20 cellular contexts compared by ENCODE assay signal in genomic region chr16:20844054-20844453, GRCh38. TPM values are rescaled to one million over a fixed set of nuclear protein-coding genes. Genes with fewer than 3 reads are reported as not detected.
A peak's percentile ranks its signal among the peaks of the same experiment; 100 is the strongest.
DNase-seq lines count a peak whose midpoint lies in the region; ATAC-seq and TF ChIP-seq lines count a peak whose summit lies in the region.
"Had no signal": no experiment of that assay in that cellular context is flagged by ENCODE, and none has a peak within 500 bp of the region (broad histone marks: within the 10 kb centered on the region; RNA-seq: fewer than 3 reads in every experiment).

No MANE protein-coding gene starts in this region.

- H3K9me3 ChIP-seq in CD4-positive, CD25-positive, alpha-beta regulatory T cell (ENCODE audit: control insufficient read depth in 2 of 2, low read length in 2 of 2): no peaks in the 10 kb centered on the region
- no peaks in the 10 kb centered on the region for H3K9me3 ChIP-seq in CD8-positive, alpha-beta memory T cell (ENCODE audit: low read length)
- no peaks in the 10 kb centered on the region for H3K9me3 ChIP-seq in transverse colon
- H3K9me3 ChIP-seq: lower lobe of right lung, ovary, sigmoid colon had no signal

- H3K27me3 Mint-ChIP-seq in CD4-positive, CD25-positive, alpha-beta regulatory T cell: no peaks in the 10 kb centered on the region
- H3K27me3 Mint-ChIP-seq in CD8-positive, alpha-beta memory T cell: no peaks in the 10 kb centered on the region
- no peaks in the 10 kb centered on the region for H3K27me3 Mint-ChIP-seq in activated CD8-positive, alpha-beta T cell treated with anti-CD3 and anti-CD28 coated beads, Interleukin-2, amount 10 ng/mL, durations not matched to agents 7 days and 5 days (ENCODE audit: low read depth)
- H3K27me3 Mint-ChIP-seq: brain had no signal

- H3K4me3 Mint-ChIP-seq in CD4-positive, CD25-positive, alpha-beta regulatory T cell: peak overlapping the region in 1 of 4 donors; percentile 18
- peak overlapping the region in 6 of 7 donors; percentile 36 to 67 (median 50) for H3K4me3 Mint-ChIP-seq in CD8-positive, alpha-beta memory T cell
- peak overlapping the region; percentile 1 for H3K4me3 Mint-ChIP-seq in activated CD8-positive, alpha-beta T cell treated with anti-CD3 and anti-CD28 coated beads, Interleukin-2, amount 10 ng/mL, durations not matched to agents 7 days and 5 days
- H3K4me3 Mint-ChIP-seq: brain had no signal

- H3K36me3 Mint-ChIP-seq in CD4-positive, CD25-positive, alpha-beta regulatory T cell: no peaks in the 10 kb centered on the region
- no peaks in the 10 kb centered on the region for H3K36me3 Mint-ChIP-seq in CD8-positive, alpha-beta memory T cell
- H3K36me3 Mint-ChIP-seq in activated CD8-positive, alpha-beta T cell treated with anti-CD3 and anti-CD28 coated beads, Interleukin-2, amount 10 ng/mL, durations not matched to agents 7 days and 5 days (ENCODE audit: low read depth): peaks cover 48% of the 10 kb centered on the region

- TF ChIP-seq CTCF in transverse colon (IDR thresholded peaks at IDR 0.05): no peak

- no peaks in the 10 kb centered on the region for H3K36me3 ChIP-seq in CD4-positive, CD25-positive, alpha-beta regulatory T cell (ENCODE audit: control insufficient read depth, insufficient read depth, low read length)
- H3K36me3 ChIP-seq in CD8-positive, alpha-beta memory T cell (ENCODE audit: insufficient read depth, low read length): no peaks in the 10 kb centered on the region
- peaks cover 2% of the 10 kb centered on the region for H3K36me3 ChIP-seq in mesendoderm (ENCODE audit: control insufficient read depth, insufficient read depth, low read length)
- no peaks in the 10 kb centered on the region for H3K36me3 ChIP-seq in transverse colon
- H3K36me3 ChIP-seq: lower lobe of right lung, ovary, sigmoid colon had no signal

- intact Hi-C loops in transverse colon (cut with DNase I; ENCODE audit: low total_unique reads): no loop called here

- no peaks in the 10 kb centered on the region for H3K27me3 ChIP-seq in CD4-positive, CD25-positive, alpha-beta regulatory T cell (ENCODE audit: control insufficient read depth, insufficient read depth, low read length)
- H3K27me3 ChIP-seq in CD8-positive, alpha-beta memory T cell (ENCODE audit: insufficient read depth, low read length, poor library complexity, severe bottlenecking): no peaks in the 10 kb centered on the region
- no peaks in the 10 kb centered on the region for H3K27me3 ChIP-seq in mesendoderm (ENCODE audit: insufficient read depth, low read length, poor library complexity)
- H3K27me3 ChIP-seq in transverse colon: no peaks in the 10 kb centered on the region
- H3K27me3 ChIP-seq: hepatocyte, ovary, sigmoid colon had no signal

- H4K5ac ChIP-seq in mesendoderm (ENCODE audit: low read length): no peak overlapping the region

- no peaks in the 10 kb centered on the region for H3K9me3 Mint-ChIP-seq in CD4-positive, CD25-positive, alpha-beta regulatory T cell
- H3K9me3 Mint-ChIP-seq in CD8-positive, alpha-beta memory T cell: no peaks in the 10 kb centered on the region
- H3K9me3 Mint-ChIP-seq in activated CD8-positive, alpha-beta T cell treated with anti-CD3 and anti-CD28 coated beads, Interleukin-2, amount 10 ng/mL, durations not matched to agents 7 days and 5 days (ENCODE audit: insufficient read depth): no peaks in the 10 kb centered on the region
- H3K9me3 Mint-ChIP-seq: brain had no signal

- H3K27ac ChIP-seq in CD4-positive, CD25-positive, alpha-beta regulatory T cell (ENCODE audit: insufficient read depth, low read length, poor library complexity, severe bottlenecking): no peak overlapping the region
- no peak overlapping the region for H3K27ac ChIP-seq in CD8-positive, alpha-beta memory T cell (ENCODE audit: low read depth, low read length)
- no peak overlapping the region for H3K27ac ChIP-seq in mesendoderm (ENCODE audit: low read depth, low read length)
- no peak overlapping the region for H3K27ac ChIP-seq in transverse colon
- H3K27ac ChIP-seq: hepatocyte, lower lobe of right lung, ovary, sigmoid colon had no signal

- H3K79me1 ChIP-seq in mesendoderm (ENCODE audit: low read length): no peaks in the 10 kb centered on the region

- no peak for TF ChIP-seq EP300 in transverse colon (IDR thresholded peaks at IDR 0.05; ENCODE audit: low read depth)

- CTCF ChIA-PET in CD8-positive, alpha-beta memory T cell (lab: Charles Lee): no interaction called here
- CTCF ChIA-PET in activated CD8-positive, alpha-beta T cell treated with anti-CD3 and anti-CD28 coated beads, Interleukin-2, amount 10 ng/mL, durations not matched to agents 7 days and 5 days (lab: Charles Lee): interaction anchor here (0.9 to 3.2 kb wide), 4 partner anchors 11 to 240 kb away, joined by 3 to 14 read pairs (median 4); partner anchors contain the start of genes ERI2 and REXO5

- no peak overlapping the region for H3K23ac ChIP-seq in mesendoderm (ENCODE audit: low read length)

- no peak overlapping the region for H3K56ac ChIP-seq in mesendoderm (ENCODE audit: low read length)

- in situ Hi-C loops in transverse colon (cut with MboI; ENCODE audit: low pct_ligation_motif_present in 1 of 4, low pct_unique_long_range_greater_than_20kb in 1 of 4, low sequenced_read_pairs in 3 of 4): loop anchor here in 2 of 4 donors (10.0 kb wide), 1 partner anchor 241 kb away; no protein-coding TSS in a partner anchor

- H3K4me2 ChIP-seq in mesendoderm (ENCODE audit: low read length): no peak overlapping the region
- H3K4me2 ChIP-seq: hepatocyte had no signal

- H2BK15ac ChIP-seq in mesendoderm (replicated peaks; ENCODE audit: low read depth): no peak overlapping the region

- no peaks in the 10 kb centered on the region for H3K79me2 ChIP-seq in mesendoderm (ENCODE audit: control insufficient read depth, insufficient read depth, low read length)
- H3K79me2 ChIP-seq: hepatocyte had no signal

- H2BK120ac ChIP-seq in mesendoderm (ENCODE audit: low read depth, low read length): no peak overlapping the region

- no peak overlapping the region for H3K18ac ChIP-seq in mesendoderm (ENCODE audit: low read length)

- peak in 1 of 3 donors; percentile 16 for DNase-seq in CD4-positive, CD25-positive, alpha-beta regulatory T cell
- DNase-seq in CD8-positive, alpha-beta memory T cell: peak in 2 of 5 donors; percentile 29 to 40
- no peak for DNase-seq in activated CD8-positive, alpha-beta T cell treated with anti-CD3 and anti-CD28 coated beads, Interleukin-2, amount 10 ng/mL, durations not matched to agents 7 days and 5 days
- DNase-seq in iris pigment epithelial cell (ENCODE audit: low read depth): peak; percentile 21
- DNase-seq in mesendoderm: no peak
- no peak for DNase-seq in transverse colon
- DNase-seq: activated gamma-delta T cell, islet precursor cell, lower lobe of right lung, NCI-H1417, NCI-H2107, NCI-H510A treated with DMSO at 0.1 percent for 48 hours, ovary, sigmoid colon, SW 1271, trophoblast cell had no signal

- POLR2A ChIA-PET in CD8-positive, alpha-beta memory T cell (lab: Charles Lee): no interaction called here
- POLR2A ChIA-PET in activated CD8-positive, alpha-beta T cell treated with anti-CD3 and anti-CD28 coated beads, Interleukin-2, amount 10 ng/mL, durations not matched to agents 7 days and 5 days (lab: Charles Lee): interaction anchor here (1.0 kb wide), 1 partner anchor 31 kb away, joined by 3 read pairs; no protein-coding TSS in a partner anchor

- no peak overlapping the region for H3K4me3 ChIP-seq in CD4-positive, CD25-positive, alpha-beta regulatory T cell (ENCODE audit: low read depth, low read length)
- H3K4me3 ChIP-seq in CD8-positive, alpha-beta memory T cell (ENCODE audit: low read length): no peak overlapping the region
- H3K4me3 ChIP-seq in mesendoderm (ENCODE audit: low read length) (no peak overlapping the region), transverse colon (no peak overlapping the region)
- H3K4me3 ChIP-seq: hepatocyte, lower lobe of right lung, ovary, sigmoid colon had no signal

- no peak overlapping the region for H2BK5ac ChIP-seq in mesendoderm (ENCODE audit: low read length)

- H3K4me1 Mint-ChIP-seq in CD4-positive, CD25-positive, alpha-beta regulatory T cell: peaks cover 6 to 19% (median 12%) of the 10 kb centered on the region in 4 donors
- peaks cover 22 to 30% (median 28%) of the 10 kb centered on the region in 3 donors for H3K4me1 Mint-ChIP-seq in CD8-positive, alpha-beta memory T cell
- H3K4me1 Mint-ChIP-seq in activated CD8-positive, alpha-beta T cell treated with anti-CD3 and anti-CD28 coated beads, Interleukin-2, amount 10 ng/mL, durations not matched to agents 7 days and 5 days (ENCODE audit: low read depth): peaks cover 48% of the 10 kb centered on the region
- H3K4me1 Mint-ChIP-seq: brain had no signal

- no peak overlapping the region for H3K4ac ChIP-seq in mesendoderm (ENCODE audit: low read depth, low read length)

- H3K9ac ChIP-seq in mesendoderm (ENCODE audit: low read length): no peak overlapping the region

- H3K27ac Mint-ChIP-seq in CD4-positive, CD25-positive, alpha-beta regulatory T cell: peak overlapping the region; percentile 18 to 72 (median 45)
- peak overlapping the region; percentile 62 to 98 (median 74) for H3K27ac Mint-ChIP-seq in CD8-positive, alpha-beta memory T cell
- peak overlapping the region; percentile 21 for H3K27ac Mint-ChIP-seq in activated CD8-positive, alpha-beta T cell treated with anti-CD3 and anti-CD28 coated beads, Interleukin-2, amount 10 ng/mL, durations not matched to agents 7 days and 5 days
- H3K27ac Mint-ChIP-seq: brain had no signal

- no peak overlapping the region for H4K8ac ChIP-seq in mesendoderm (ENCODE audit: low read depth, low read length)

- H2AK5ac ChIP-seq in mesendoderm (ENCODE audit: low read length): no peak overlapping the region

- TF ChIP-seq POLR2A in transverse colon (IDR thresholded peaks at IDR 0.05): no peak

- peaks cover 13% of the 10 kb centered on the region for H3K4me1 ChIP-seq in CD4-positive, CD25-positive, alpha-beta regulatory T cell (ENCODE audit: control insufficient read depth, insufficient read depth, low read length, poor library complexity, severe bottlenecking)
- H3K4me1 ChIP-seq in CD8-positive, alpha-beta memory T cell (ENCODE audit: insufficient read depth, low read length): peaks cover 25% of the 10 kb centered on the region
- no peaks in the 10 kb centered on the region for H3K4me1 ChIP-seq in mesendoderm (ENCODE audit: control insufficient read depth, low read depth, low read length)
- H3K4me1 ChIP-seq in transverse colon: no peaks in the 10 kb centered on the region
- H3K4me1 ChIP-seq: sigmoid colon had no signal

- peak in 1 of 2 donors; percentile 39 for ATAC-seq in CD4-positive, CD25-positive, alpha-beta regulatory T cell (ENCODE audit: low read depth in 2 of 2)
- peak; percentile 52 for ATAC-seq in activated CD8-positive, alpha-beta T cell treated with anti-CD3 and anti-CD28 coated beads, Interleukin-2, amount 10 ng/mL, durations not matched to agents 7 days and 5 days
- no peak for ATAC-seq in GM19351 (IDR thresholded peaks at IDR 0.05; ENCODE audit: unreplicated experiment)
- ATAC-seq: lower lobe of right lung, Right ventricle myocardium inferior had no signal

- no CpG with 5 or more reads among the region's 2 CpGs for WGBS in mesendoderm (ENCODE audit: extremely low coverage, insufficient coverage, low lambda C conversion rate)
- 90 to 100% methylated on average over 1 to 2 of the region's 2 CpGs for WGBS in transverse colon (ENCODE audit: low coverage in 1 of 2), 2 donors

RNA-seq across cellular contexts. Expression of gene REXO5, which starts 37.7 kb away (rescaled TPM):
- total RNA-seq in CD4-positive, CD25-positive, alpha-beta regulatory T cell: 1.7 TPM
- polyA plus RNA-seq in CD4-positive, CD25-positive, alpha-beta regulatory T cell: 1 to 10 TPM in 3 of 4 donors, under 1 TPM in 1; 0.34 to 1.5 (median 1.2) TPM
- total RNA-seq in CD8-positive, alpha-beta memory T cell: 1 to 10 TPM; 7.9 to 9.3 TPM
- polyA plus RNA-seq in CD8-positive, alpha-beta memory T cell: 0.81 TPM
- 10 to 100 TPM; 10.6 to 11.2 TPM for total RNA-seq in activated CD8-positive, alpha-beta T cell treated with anti-CD3 and anti-CD28 coated beads, Interleukin-2, amount 10 ng/mL, durations not matched to agents 7 days and 5 days
- 2.7 TPM for polyA plus RNA-seq in mesendoderm (2013, experiment 1 of 2)
- 2.8 TPM for polyA plus RNA-seq in mesendoderm (2013, experiment 2 of 2)
- 10 to 100 TPM in 1 of 4 donors, 1 to 10 TPM in 3; 4.1 to 17.5 (median 6.4) TPM for total RNA-seq in transverse colon

RNA-seq across cellular contexts. Expression of gene ERI2, which starts 37.8 kb away (rescaled TPM):
- 2.0 TPM for total RNA-seq in CD4-positive, CD25-positive, alpha-beta regulatory T cell
- 1 to 10 TPM; 2.8 to 4.9 (median 3.6) TPM for polyA plus RNA-seq in CD4-positive, CD25-positive, alpha-beta regulatory T cell
- 10 to 100 TPM; 17.4 to 22.2 TPM for total RNA-seq in CD8-positive, alpha-beta memory T cell
- polyA plus RNA-seq in CD8-positive, alpha-beta memory T cell: 2.3 TPM
- total RNA-seq in activated CD8-positive, alpha-beta T cell treated with anti-CD3 and anti-CD28 coated beads, Interleukin-2, amount 10 ng/mL, durations not matched to agents 7 days and 5 days: 10 to 100 TPM; 15.0 to 15.4 TPM
- polyA plus RNA-seq in mesendoderm (2013, experiment 1 of 2): 11.5 TPM
- 12.6 TPM for polyA plus RNA-seq in mesendoderm (2013, experiment 2 of 2)
- 10 to 100 TPM in 3 of 4 donors, 1 to 10 TPM in 1; 9.0 to 55.1 (median 30.0) TPM for total RNA-seq in transverse colon

RNA-seq across cellular contexts. Expression of gene DCUN1D3, which starts 56.1 kb away (rescaled TPM):
- total RNA-seq in CD4-positive, CD25-positive, alpha-beta regulatory T cell: 4.8 TPM
- polyA plus RNA-seq in CD4-positive, CD25-positive, alpha-beta regulatory T cell: 1 to 10 TPM in 3 of 4 donors, under 1 TPM in 1; 0.52 to 2.2 (median 1.5) TPM
- 10 to 100 TPM; 12.7 to 13.2 TPM for total RNA-seq in CD8-positive, alpha-beta memory T cell
- 1.4 TPM for polyA plus RNA-seq in CD8-positive, alpha-beta memory T cell
- 10 to 100 TPM in 1 of 2 experiments, 1 to 10 TPM in 1; 10.0 to 10.7 TPM for total RNA-seq in activated CD8-positive, alpha-beta T cell treated with anti-CD3 and anti-CD28 coated beads, Interleukin-2, amount 10 ng/mL, durations not matched to agents 7 days and 5 days
- polyA plus RNA-seq in mesendoderm (2013, experiment 1 of 2): 5.1 TPM
- 5.4 TPM for polyA plus RNA-seq in mesendoderm (2013, experiment 2 of 2)
- total RNA-seq in transverse colon: 10 to 100 TPM in 2 of 4 donors, 1 to 10 TPM in 2; 5.6 to 47.6 (median 10.5) TPM

RNA-seq across cellular contexts. Expression of gene LYRM1, which starts 56.5 kb away (rescaled TPM):
- total RNA-seq in CD4-positive, CD25-positive, alpha-beta regulatory T cell: 15.5 TPM
- polyA plus RNA-seq in CD4-positive, CD25-positive, alpha-beta regulatory T cell: 10 to 100 TPM; 49.8 to 56.1 (median 53.4) TPM
- total RNA-seq in CD8-positive, alpha-beta memory T cell: 10 to 100 TPM; 33.9 to 35.1 TPM
- 39.9 TPM for polyA plus RNA-seq in CD8-positive, alpha-beta memory T cell
- total RNA-seq in activated CD8-positive, alpha-beta T cell treated with anti-CD3 and anti-CD28 coated beads, Interleukin-2, amount 10 ng/mL, durations not matched to agents 7 days and 5 days: 10 to 100 TPM; 27.5 to 28.0 TPM
- 11.7 TPM for polyA plus RNA-seq in mesendoderm (2013, experiment 1 of 2)
- polyA plus RNA-seq in mesendoderm (2013, experiment 2 of 2): 11.3 TPM
- total RNA-seq in transverse colon: 10 to 100 TPM in 3 of 4 donors, 1 to 10 TPM in 1; 7.9 to 74.6 (median 27.5) TPM

Comparison
In these comparisons a context has a peak if more than half of its experiments do, and no peak if none do; other contexts are left out.
1. H3K27ac Mint-ChIP-seq: peak in every context shown above with its lines; median percentile 74 in CD8-positive, alpha-beta memory T cell; 45 in CD4-positive, CD25-positive, alpha-beta regulatory T cell; 21 in activated CD8-positive, alpha-beta T cell treated with anti-CD3 and anti-CD28 coated beads, Interleukin-2, amount 10 ng/mL, durations not matched to agents 7 days and 5 days.